12 cellular contexts compared by ENCODE assay signal in the genomic region with DNA sequence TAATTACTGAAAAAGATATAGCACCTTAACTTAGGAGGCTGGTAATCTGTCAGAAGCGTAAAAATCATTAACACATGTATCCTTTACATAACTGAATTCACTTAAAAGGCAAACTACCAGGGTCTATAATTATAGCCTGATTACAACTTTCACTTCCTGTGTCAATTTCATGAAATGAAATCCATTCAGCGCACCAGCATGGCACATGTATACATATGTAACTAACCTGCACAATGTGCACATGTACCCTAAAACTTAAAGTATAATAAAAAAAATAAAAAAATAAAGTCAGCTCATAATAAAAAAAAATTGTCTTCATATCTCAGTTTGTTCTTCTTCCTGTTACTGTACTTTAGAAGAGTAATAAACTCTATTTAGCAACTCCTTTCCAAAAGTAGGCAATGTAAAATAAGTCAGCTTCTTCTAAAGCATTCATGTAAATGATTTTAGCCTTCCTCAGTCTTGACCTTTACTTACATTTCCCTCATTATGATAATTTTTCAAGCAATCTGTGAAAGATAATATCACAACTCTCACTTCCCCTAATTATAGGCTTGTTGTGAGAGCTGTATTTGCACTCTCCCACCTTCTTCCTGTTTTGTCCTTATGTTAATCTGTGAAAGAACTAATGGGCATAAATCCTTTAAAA. TPM values are rescaled to one million over a fixed set of nuclear protein-coding genes. Genes with fewer than 3 reads are reported as not detected.
DNase-seq lines count a peak whose midpoint lies in the region; ATAC-seq, FAIRE-seq and TF ChIP-seq lines count a peak whose summit lies in the region.
"Had no signal": no experiment of that assay in that cellular context is flagged by ENCODE, and none has a peak within 500 bp of the region (broad histone marks: within the 10 kb centered on the region; RNA-seq: fewer than 3 reads in every experiment).

No MANE protein-coding gene starts in this region.

- H3K9me3 ChIP-seq in esophagus squamous epithelium: no peaks in the 10 kb centered on the region

- DNase-seq in GM12891 (ENCODE audit: insufficient read length, low spot score) (no peak), NOMO-1 treated with DMSO at 0.1 percent for 48 hours (lab: John Stamatoyannopoulos, UW; ENCODE audit: unreplicated experiment) (peak; percentile 90), GF-D8 (lab: John Stamatoyannopoulos, UW) (no peak), esophagus squamous epithelium (lab: John Stamatoyannopoulos, UW) (no peak), NCI-H187 treated with DMSO at 0.1 percent for 48 hours (lab: John Stamatoyannopoulos, UW) (no peak)
- no peak for DNase-seq in activated naive CD4-positive, alpha-beta T cell (lab: John Stamatoyannopoulos, UW)
- DNase-seq: CD4-positive, alpha-beta T cell; PC-3; stimulated activated naive CD4-positive, alpha-beta T cell treated with Interleukin-2 at 50 U/mL for 16 hours had no signal

- TF ChIP-seq CTCF in esophagus squamous epithelium (IDR thresholded peaks at IDR 0.05): no peak

- no peaks in the 10 kb centered on the region for H3K4me1 ChIP-seq in esophagus squamous epithelium

- TF ChIP-seq POLR2A in GM12891 (IDR thresholded peaks at IDR 0.05; ENCODE audit: low read depth, low read length) (no peak), esophagus squamous epithelium (IDR thresholded peaks at IDR 0.05) (no peak)

- no peak overlapping the region for H3K4me3 ChIP-seq in esophagus squamous epithelium

- ATAC-seq in GM21360 (IDR thresholded peaks at IDR 0.05; ENCODE audit: unreplicated experiment): peak; percentile 89
- peak; percentile 91 for ATAC-seq in HG03108 (IDR thresholded peaks at IDR 0.05; ENCODE audit: unreplicated experiment)
- ATAC-seq: PC-3 had no signal

- H3K36me3 ChIP-seq in esophagus squamous epithelium: no peaks in the 10 kb centered on the region

- FAIRE-seq in GM12891 (lab: Jason Lieb, UNC): peak; percentile 77
- FAIRE-seq: islet of Langerhans had no signal

- intact Hi-C loops in esophagus squamous epithelium (cut with DNase I): no loop called here

- no peak overlapping the region for H3K27ac ChIP-seq in esophagus squamous epithelium

- no peaks in the 10 kb centered on the region for H3K27me3 ChIP-seq in esophagus squamous epithelium

- 64 to 78% methylated on average over 2 of the region's 2 CpGs for WGBS in esophagus squamous epithelium, 2 donors

TF ChIP-seq in GM12891, 5 proteins besides CTCF, POLR2A, EP300 and RAD21:
- TF ChIP-seq SPI1 (IDR thresholded peaks at IDR 0.05; ENCODE audit: low read depth, low read length): peak; percentile 94
- TF ChIP-seq PAX5 (IDR thresholded peaks at IDR 0.05; ENCODE audit: insufficient read depth, low read length, severe bottlenecking): no peak
- TF ChIP-seq POLR2AphosphoS5 (IDR thresholded peaks at IDR 0.05; ENCODE audit: low read depth, low read length): no peak
- no peak for TF ChIP-seq TAF1 (IDR thresholded peaks at IDR 0.05; ENCODE audit: low read depth, low read length)
- no peak for TF ChIP-seq POU2F2 (IDR thresholded peaks at IDR 0.05; ENCODE audit: low read depth, low read length)

RNA-seq across cellular contexts. Expression of a gene that starts 50.1 kb away (rescaled TPM):
- 4.4 TPM for polyA plus RNA-seq in GM12891 (2012; ENCODE audit: low read depth, missing spikeins)
- total RNA-seq in esophagus squamous epithelium: 1 to 10 TPM in 3 of 4 donors, under 1 TPM in 1; 0.95 to 2.8 (median 1.5) TPM
